ENCODE assay signal across 10 cellular contexts in genomic region chr5:140298183-140298601, GRCh38. TPM values are rescaled to one million over a fixed set of nuclear protein-coding genes. Genes with fewer than 3 reads are reported as not detected.
A peak's percentile ranks its signal among the peaks of the same experiment; 100 is the strongest.
DNase-seq lines count a peak whose midpoint lies in the region; ATAC-seq and TF ChIP-seq lines count a peak whose summit lies in the region.
"Had no signal": no experiment of that assay in that cellular context is flagged by ENCODE, and none has a peak within 500 bp of the region (broad histone marks: within the 10 kb centered on the region; RNA-seq: fewer than 3 reads in every experiment).

No MANE protein-coding gene starts in this region.

- peaks cover 11% of the 10 kb centered on the region for H3K79me1 ChIP-seq in H9 (ENCODE audit: insufficient read depth, low read depth, low read length, poor library complexity, severe bottlenecking)

- H3K23me2 ChIP-seq in H9 (ENCODE audit: insufficient read length, low read depth, low read length, poor library complexity, severe bottlenecking) = peaks cover 8% of the 10 kb centered on the region

- TF ChIP-seq CTCF in PC-9 (conservative IDR thresholded peaks at IDR 0.05) (no peak), psoas muscle (IDR thresholded peaks at IDR 0.05) (no peak), H9 (conservative IDR thresholded peaks at IDR 0.05) (no peak)

- H4K20me1 ChIP-seq in PC-9 (ENCODE audit: insufficient read depth) (no peaks in the 10 kb centered on the region), H9 (ENCODE audit: control insufficient read depth, insufficient read depth, insufficient read length) (no peaks in the 10 kb centered on the region)

- peaks cover 0 to 2% of the 10 kb centered on the region in 2 experiments; a peak in 1 of 5 replicates for H3K9me3 Mint-ChIP-seq in H9
- H3K9me3 Mint-ChIP-seq: central memory CD8-positive, alpha-beta T cell had no signal

- H3K27me3 Mint-ChIP-seq in H9 (ENCODE audit: low read depth) = no peaks in the 10 kb centered on the region; the same call in 1 of the 2 replicates
- H3K27me3 Mint-ChIP-seq: central memory CD8-positive, alpha-beta T cell had no signal

- no peak overlapping the region for H2AK5ac ChIP-seq in H9 (ENCODE audit: insufficient read length, low read length)

- POLR2A ChIA-PET in PC-9 (lab: Charles Lee; ENCODE audit: unreplicated experiment) = interaction anchor here (0.7 kb wide), 1 partner anchor 46 kb away, joined by 8 read pairs; no protein-coding TSS in a partner anchor

- no peak overlapping the region for H2BK12ac ChIP-seq in H9 (ENCODE audit: insufficient read length, low read depth, low read length)

- H3K4me2 ChIP-seq in PC-9 (peak overlapping the region; percentile 11; the same call in 1 of the 2 replicates), H9 (ENCODE audit: insufficient read depth, insufficient read length, low read length) (no peak overlapping the region)

- no peak overlapping the region for H3T11ph ChIP-seq in H9 (ENCODE audit: low read length)

- H4K5ac ChIP-seq in H9 (ENCODE audit: insufficient read length, low read depth, low read length) = no peak overlapping the region

- H3F3A ChIP-seq in PC-9 (ENCODE audit: insufficient read depth, low read depth) = peaks cover 35% of the 10 kb centered on the region

- H3K23ac ChIP-seq in H9 (ENCODE audit: insufficient read length, low read depth, low read length) = no peak overlapping the region

- H2BK15ac ChIP-seq in H9 (ENCODE audit: low read depth, low read length) = no peak overlapping the region

- no peaks in the 10 kb centered on the region for H3K27me3 ChIP-seq in PC-9 (ENCODE audit: insufficient read depth, low read depth)
- no peaks in the 10 kb centered on the region for H3K27me3 ChIP-seq in psoas muscle (ENCODE audit: insufficient read depth in 3 of 3, low read length in 2 of 3)
- no peaks in the 10 kb centered on the region for H3K27me3 ChIP-seq in H9 (ENCODE audit: insufficient read depth, low read length)

- no peak overlapping the region for H2BK120ac ChIP-seq in H9 (ENCODE audit: low read depth, low read length, poor library complexity, severe bottlenecking)

- H3K79me2 ChIP-seq in PC-9 (ENCODE audit: low read depth) = peaks cover 87% of the 10 kb centered on the region
- peaks cover 10% of the 10 kb centered on the region; the same call in 1 of the 2 replicates for H3K79me2 ChIP-seq in H9 (ENCODE audit: insufficient read depth, low read length)

- BruUV-seq in PC-9 (replicated peaks; lab: Mats Ljungman, UMichigan) = no TSS peak

- H3K4me1 Mint-ChIP-seq in H9 = peaks cover 7 to 22% of the 10 kb centered on the region in 2 experiments

- no peak overlapping the region for H3K56ac ChIP-seq in H9 (ENCODE audit: insufficient read length, low read depth, low read length)

- CTCF ChIA-PET in PC-9 (lab: Charles Lee) = interaction anchor here (0.6 kb wide), 1 partner anchor 47 kb away, joined by 5 read pairs; no protein-coding TSS in a partner anchor

- no peak overlapping the region for H3K18ac ChIP-seq in H9 (ENCODE audit: insufficient read length, low read depth, low read length)

- no peak overlapping the region for H3K9ac ChIP-seq in H9 (ENCODE audit: extremely low read depth, insufficient read length, low read length)

- H3K36me3 Mint-ChIP-seq in H9 (ENCODE audit: insufficient read depth in 1 of 3, low read depth in 3 of 3) = peaks cover 3 to 21% (median 21%) of the 10 kb centered on the region in 3 experiments

- H3K4me3 Mint-ChIP-seq in H9 = no peak overlapping the region
- H3K4me3 Mint-ChIP-seq: central memory CD8-positive, alpha-beta T cell had no signal

- H4K8ac ChIP-seq in H9 (replicated peaks; ENCODE audit: insufficient read length, low read depth, low read length) = no peak overlapping the region

- H3K36me3 ChIP-seq in PC-9 (ENCODE audit: low read depth) (peaks cover 28% of the 10 kb centered on the region), psoas muscle (ENCODE audit: insufficient read depth in 1 of 2, low read depth in 1 of 2) (peaks cover 0 to 25% of the 10 kb centered on the region in 2 donors)

- ATAC-seq in psoas muscle = no peak
- ATAC-seq in GM21737 (IDR thresholded peaks at IDR 0.05; ENCODE audit: unreplicated experiment) = no peak

- peak; percentile 93 for DNase-seq in ELR (ENCODE audit: low read depth)
- DNase-seq in PC-9 = peak in 1 of 2 experiments; percentile 49
- no peak for DNase-seq in epithelial cell of prostate (ENCODE audit: low read depth, low spot score)
- no peak for DNase-seq in psoas muscle
- no peak for DNase-seq in cerebellar nuclear complex (lab: John Stamatoyannopoulos, UW)
- no peak for DNase-seq in H9
- no peak for DNase-seq in COLO668 (lab: John Stamatoyannopoulos, UW; ENCODE audit: unreplicated experiment)
- DNase-seq: DMS153 had no signal

- no peak overlapping the region for H3K4ac ChIP-seq in H9 (ENCODE audit: low read depth, low read length)

- H3K27ac ChIP-seq in PC-9 (peak overlapping the region; percentile 38; the same call in 1 of the 2 replicates), epithelial cell of prostate (peak overlapping the region; percentile 61), psoas muscle (peak overlapping the region; percentile 83), H9 (ENCODE audit: insufficient read length, low read depth, low read length) (no peak overlapping the region)

- H3K4me3 ChIP-seq in PC-9 = no peak overlapping the region
- no peak overlapping the region for H3K4me3 ChIP-seq in psoas muscle

- no peak overlapping the region for H2BK20ac ChIP-seq in H9 (ENCODE audit: low read depth, low read length, poor library complexity, severe bottlenecking)

- H2AFZ ChIP-seq in PC-9 (no peak overlapping the region), H9 (ENCODE audit: low read length) (no peak overlapping the region)

- 42 to 67% (median 57%) methylated on average over 1 of the region's 1 CpG for WGBS in psoas muscle, 3 donors
- no CpG with 5 or more reads among the region's 1 CpG for WGBS in H9 (ENCODE audit: extremely low coverage, insufficient read length, low lambda C conversion rate)

- no peak overlapping the region for H3K14ac ChIP-seq in H9 (ENCODE audit: insufficient read depth, low read length)

- no peak overlapping the region for H4K91ac ChIP-seq in H9 (ENCODE audit: insufficient read length, low read depth, low read length)

- H3K9me2 ChIP-seq in PC-9 (ENCODE audit: insufficient read depth) = no peaks in the 10 kb centered on the region

- H3K4me1 ChIP-seq in PC-9 (replicated peaks; ENCODE audit: insufficient read depth) (peaks cover 67% of the 10 kb centered on the region), psoas muscle (peaks cover 73% of the 10 kb centered on the region), H9 (ENCODE audit: insufficient read depth, low read length) (no peaks in the 10 kb centered on the region)

- intact Hi-C loops in PC-9 (cut with micrococcal nuclease; ENCODE audit: unreplicated experiment) (no loop called here), psoas muscle (cut with DNase I) (loop anchor here (5.0 to 10.0 kb wide), 4 partner anchors 36 to 56 kb away; no protein-coding TSS in a partner anchor)

- no peak overlapping the region for H2BK5ac ChIP-seq in H9 (ENCODE audit: insufficient read length, low read length)

- no peaks in the 10 kb centered on the region for H3K9me3 ChIP-seq in PC-9 (ENCODE audit: insufficient read depth, low read depth)
- H3K9me3 ChIP-seq in psoas muscle = no peaks in the 10 kb centered on the region
- H3K9me3 ChIP-seq in H9 (ENCODE audit: control insufficient read depth, low read depth, low read length) = no peaks in the 10 kb centered on the region

- no peak overlapping the region for H3K27ac Mint-ChIP-seq in H9

RNA-seq across cellular contexts. Expression of gene PFDN1, which starts 4.7 kb away (rescaled TPM):
- total RNA-seq in PC-9 (2021) = 62.7 and 69.1 TPM in 2 replicates
- total RNA-seq in psoas muscle = 10 to 100 TPM; 35.9 to 55.0 (median 42.3) TPM
- 100 to 1,000 TPM in 1 of 3 donors, 10 to 100 TPM in 2; 84.2 to 115 (median 90.6) TPM for polyA plus RNA-seq in psoas muscle
- 56.2 and 58.3 TPM in 2 replicates for total RNA-seq in H9 (2021)

RNA-seq across cellular contexts. Expression of gene HBEGF, which starts 48.2 kb away (rescaled TPM):
- total RNA-seq in PC-9 (2021) = 8.5 and 9.0 TPM in 2 replicates
- total RNA-seq in psoas muscle = 10 to 100 TPM; 28.9 to 36.7 (median 34.2) TPM
- 10 to 100 TPM; 14.5 to 60.8 (median 27.6) TPM for polyA plus RNA-seq in psoas muscle
- 2.4 and 2.5 TPM in 2 replicates for total RNA-seq in H9 (2021)
